Comparison of ENCODE assay signal across 8 cellular contexts in genomic region chr14:80953211-80953610, GRCh38. TPM values are rescaled to one million over a fixed set of nuclear protein-coding genes. Genes with fewer than 3 reads are reported as not detected.
"Had no signal": no experiment of that assay in that cellular context is flagged by ENCODE, and none has a peak within 500 bp of the region (broad histone marks: within the 10 kb centered on the region; RNA-seq: fewer than 3 reads in every experiment).

No MANE protein-coding gene starts in this region.

RNA-seq across cellular contexts. Expression of gene TSHR, which starts 2.2 kb away (rescaled TPM):
- total RNA-seq: PC-3, PC-9, Peyer's patch, Right ventricle myocardium inferior, Right ventricle myocardium superior, RPMI7951, SJSA1, SK-MEL-5 had no signal
